ENCODE assay signal across 1 cellular context in genomic region chr1:189646066-189646465, GRCh38.
TF ChIP-seq lines count a peak whose summit lies in the region.

No MANE protein-coding gene starts in this region.

TF ChIP-seq in SK-N-SH treated with all-trans-retinoic acid at 6 μM for 48 hours, 23 proteins besides CTCF, POLR2A, EP300 and RAD21 (continued from another document):
- TF ChIP-seq PATZ1 (CRISPR knock-in tag; IDR thresholded peaks at IDR 0.05; ENCODE audit: borderline replicate concordance) (no peak), GLIS3 (CRISPR knock-in tag; IDR thresholded peaks at IDR 0.05) (no peak), RARB (CRISPR knock-in tag; IDR thresholded peaks at IDR 0.05) (no peak), ESRRG (CRISPR knock-in tag; IDR thresholded peaks at IDR 0.05) (no peak), ZNF8 (CRISPR knock-in tag; IDR thresholded peaks at IDR 0.05) (no peak)
- TF ChIP-seq, protein P1, sequence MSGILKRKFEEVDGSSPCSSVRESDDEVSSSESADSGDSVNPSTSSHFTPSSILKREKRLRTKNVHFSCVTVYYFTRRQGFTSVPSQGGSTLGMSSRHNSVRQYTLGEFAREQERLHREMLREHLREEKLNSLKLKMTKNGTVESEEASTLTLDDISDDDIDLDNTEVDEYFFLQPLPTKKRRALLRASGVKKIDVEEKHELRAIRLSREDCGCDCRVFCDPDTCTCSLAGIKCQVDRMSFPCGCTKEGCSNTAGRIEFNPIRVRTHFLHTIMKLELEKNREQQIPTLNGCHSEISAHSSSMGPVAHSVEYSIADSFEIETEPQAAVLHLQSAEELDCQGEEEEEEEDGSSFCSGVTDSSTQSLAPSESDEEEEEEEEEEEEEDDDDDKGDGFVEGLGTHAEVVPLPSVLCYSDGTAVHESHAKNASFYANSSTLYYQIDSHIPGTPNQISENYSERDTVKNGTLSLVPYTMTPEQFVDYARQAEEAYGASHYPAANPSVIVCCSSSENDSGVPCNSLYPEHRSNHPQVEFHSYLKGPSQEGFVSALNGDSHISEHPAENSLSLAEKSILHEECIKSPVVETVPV (CRISPR knock-in tag; IDR thresholded peaks at IDR 0.05), result no peak
